In genomic region chr1:247913786-247914185, GRCh38 we compare ENCODE assay signal across 37 cellular contexts. TPM values are rescaled to one million over a fixed set of nuclear protein-coding genes. Genes with fewer than 3 reads are reported as not detected.
"Had no signal": no experiment of that assay in that cellular context is flagged by ENCODE, and none has a peak within 500 bp of the region (broad histone marks: within the 10 kb centered on the region; RNA-seq: fewer than 3 reads in every experiment).

No MANE protein-coding gene starts in this region.

- H3K9me3 Mint-ChIP-seq: activated CD4-positive, alpha-beta memory T cell treated with anti-CD3 and anti-CD28 coated beads, Interleukin-2, amount 10 ng/mL, durations not matched to agents 7 days and 5 days; activated naive CD4-positive, alpha-beta T cell treated with anti-CD3 and anti-CD28 coated beads, Interleukin-2, amount 10 ng/mL, durations not matched to agents 7 days and 5 days; activated naive CD4-positive, alpha-beta T cell treated with anti-CD3 and anti-CD28 coated beads, Interleukin-2, amount 50 U/mL, for 72 hours; activated naive CD8-positive, alpha-beta T cell treated with anti-CD3 and anti-CD28 coated beads, Interleukin-2, amount 10 ng/mL, durations not matched to agents 7 days and 5 days; activated T-cell treated with anti-CD3 and anti-CD28 coated beads, Interleukin-2, amount 50 U/mL, for 24 hours had no signal

- H3K27ac Mint-ChIP-seq: activated CD4-positive, alpha-beta memory T cell treated with anti-CD3 and anti-CD28 coated beads, Interleukin-2, amount 10 ng/mL, durations not matched to agents 7 days and 5 days; activated CD4-positive, alpha-beta T cell treated with anti-CD3 and anti-CD28 coated beads for 36 hours; activated CD4-positive, alpha-beta T cell treated with anti-CD3 and anti-CD28 coated beads, Interleukin-2, amount 10 ng/mL, durations not matched to agents 24 days and 14 days; activated naive CD4-positive, alpha-beta T cell treated with anti-CD3 and anti-CD28 coated beads, Interleukin-2, amount 10 ng/mL, durations not matched to agents 7 days and 5 days; activated naive CD4-positive, alpha-beta T cell treated with anti-CD3 and anti-CD28 coated beads, Interleukin-2, amount 50 U/mL, for 72 hours; activated naive CD8-positive, alpha-beta T cell treated with anti-CD3 and anti-CD28 coated beads, Interleukin-2, amount 10 ng/mL, durations not matched to agents 7 days and 5 days; activated T-cell treated with anti-CD3 and anti-CD28 coated beads, Interleukin-2, amount 50 U/mL, for 24 hours; activated T-cell treated with anti-CD3 and anti-CD28 coated beads, Interleukin-2, amount 50 U/mL, for 72 hours; brain had no signal

- H3K4me3 Mint-ChIP-seq: activated CD4-positive, alpha-beta memory T cell treated with anti-CD3 and anti-CD28 coated beads, Interleukin-2, amount 10 ng/mL, durations not matched to agents 7 days and 5 days; activated CD4-positive, alpha-beta T cell treated with anti-CD3 and anti-CD28 coated beads for 36 hours; activated CD4-positive, alpha-beta T cell treated with anti-CD3 and anti-CD28 coated beads, Interleukin-2, amount 10 ng/mL, durations not matched to agents 24 days and 14 days; activated naive CD4-positive, alpha-beta T cell treated with anti-CD3 and anti-CD28 coated beads, Interleukin-2, amount 10 ng/mL, durations not matched to agents 7 days and 5 days; activated naive CD8-positive, alpha-beta T cell treated with anti-CD3 and anti-CD28 coated beads, Interleukin-2, amount 10 ng/mL, durations not matched to agents 7 days and 5 days; activated T-cell treated with anti-CD3 and anti-CD28 coated beads, Interleukin-2, amount 50 U/mL, for 24 hours; activated T-cell treated with anti-CD3 and anti-CD28 coated beads, Interleukin-2, amount 50 U/mL, for 72 hours; brain had no signal

- H3K4me3 ChIP-seq: ascending aorta, breast epithelium, cardiac muscle cell, colonic mucosa, esophagus squamous epithelium, gastroesophageal sphincter, heart right ventricle, hepatocyte had no signal

- H3K27ac ChIP-seq: ascending aorta, breast epithelium, cardiac muscle cell, colonic mucosa, epithelial cell of prostate, esophagus squamous epithelium, gastroesophageal sphincter, heart right ventricle, hepatocyte had no signal

- FAIRE-seq: endometrium, endothelial cell of umbilical vein had no signal

- H3K4me2 ChIP-seq: hepatocyte had no signal

- H3K27me3 Mint-ChIP-seq: activated CD4-positive, alpha-beta memory T cell treated with anti-CD3 and anti-CD28 coated beads, Interleukin-2, amount 10 ng/mL, durations not matched to agents 7 days and 5 days; activated CD4-positive, alpha-beta T cell treated with anti-CD3 and anti-CD28 coated beads, Interleukin-2, amount 10 ng/mL, durations not matched to agents 24 days and 14 days; activated naive CD4-positive, alpha-beta T cell treated with anti-CD3 and anti-CD28 coated beads, Interleukin-2, amount 10 ng/mL, durations not matched to agents 7 days and 5 days; brain had no signal

- H3K27me3 ChIP-seq: ascending aorta, breast epithelium, cardiac muscle cell, colonic mucosa, esophagus squamous epithelium, heart right ventricle, hepatocyte had no signal

- H3K79me2 ChIP-seq: hepatocyte had no signal

- H3K36me3 ChIP-seq: ascending aorta, breast epithelium, cardiac muscle cell, colonic mucosa, esophagus squamous epithelium, gastroesophageal sphincter, heart right ventricle had no signal

- H3K9me3 ChIP-seq: ascending aorta, breast epithelium, colonic mucosa, esophagus squamous epithelium had no signal

- H3K4me1 Mint-ChIP-seq: activated CD4-positive, alpha-beta memory T cell treated with anti-CD3 and anti-CD28 coated beads, Interleukin-2, amount 10 ng/mL, durations not matched to agents 7 days and 5 days; activated CD4-positive, alpha-beta T cell treated with anti-CD3 and anti-CD28 coated beads for 36 hours; activated CD4-positive, alpha-beta T cell treated with anti-CD3 and anti-CD28 coated beads, Interleukin-2, amount 10 ng/mL, durations not matched to agents 24 days and 14 days; activated naive CD4-positive, alpha-beta T cell treated with anti-CD3 and anti-CD28 coated beads, Interleukin-2, amount 10 ng/mL, durations not matched to agents 7 days and 5 days; activated naive CD8-positive, alpha-beta T cell treated with anti-CD3 and anti-CD28 coated beads, Interleukin-2, amount 10 ng/mL, durations not matched to agents 7 days and 5 days; brain had no signal

- DNase-seq: activated CD4-positive, alpha-beta memory T cell treated with anti-CD3 and anti-CD28 coated beads, Interleukin-2, amount 10 ng/mL, durations not matched to agents 7 days and 5 days; activated CD4-positive, alpha-beta T cell treated with anti-CD3 and anti-CD28 coated beads for 36 hours; activated CD4-positive, alpha-beta T cell treated with anti-CD3 and anti-CD28 coated beads, Interleukin-2, amount 10 ng/mL, durations not matched to agents 24 days and 14 days; activated CD4-positive, alpha-beta T cell treated with anti-CD3 and anti-CD28 coated beads, Interleukin-2, amount 50 U/mL, for 4 hours; activated CD4-positive, CD25-positive, alpha-beta regulatory T cell; activated CD4-positive, CD25-positive, alpha-beta regulatory T cell treated with anti-CD3 and anti-CD28 coated beads, Interleukin-2, amount 50 U/mL, for 72 hours; activated CD8-positive, alpha-beta memory T cell treated with anti-CD3 and anti-CD28 coated beads, Interleukin-2, amount 50 U/mL, for 48 hours; activated gamma-delta T cell; activated naive CD4-positive, alpha-beta T cell; activated naive CD4-positive, alpha-beta T cell treated with anti-CD3 and anti-CD28 coated beads, Interleukin-2, amount 10 ng/mL, durations not matched to agents 7 days and 5 days; activated naive CD8-positive, alpha-beta T cell treated with anti-CD3 and anti-CD28 coated beads, Interleukin-2, amount 10 ng/mL, durations not matched to agents 7 days and 5 days; activated T-cell treated with anti-CD3 and anti-CD28 coated beads for 4 hours; activated T-cell treated with anti-CD3 and anti-CD28 coated beads, Interleukin-2, amount 50 U/mL, for 24 hours; activated T-cell treated with anti-CD3 and anti-CD28 coated beads, Interleukin-2, amount 50 U/mL, for 72 hours; central memory CD4-positive, alpha-beta T cell; cerebellar nuclear complex; colonic mucosa; effector CD8-positive, alpha-beta T cell; esophagus squamous epithelium; foreskin melanocyte; heart right ventricle; T-helper 2 cell had no signal

- H3K4me1 ChIP-seq: ascending aorta, breast epithelium, colonic mucosa, esophagus squamous epithelium, gastroesophageal sphincter, heart right ventricle had no signal

- H3K36me3 Mint-ChIP-seq: activated naive CD4-positive, alpha-beta T cell treated with anti-CD3 and anti-CD28 coated beads, Interleukin-2, amount 10 ng/mL, durations not matched to agents 7 days and 5 days; activated naive CD8-positive, alpha-beta T cell treated with anti-CD3 and anti-CD28 coated beads, Interleukin-2, amount 10 ng/mL, durations not matched to agents 7 days and 5 days; brain had no signal

- H2AFZ ChIP-seq: hepatocyte had no signal

- ATAC-seq: activated CD4-positive, alpha-beta T cell treated with anti-CD3 and anti-CD28 coated beads for 36 hours; activated naive CD4-positive, alpha-beta T cell treated with anti-CD3 and anti-CD28 coated beads, Interleukin-2, amount 50 U/mL, for 72 hours; activated T-cell treated with anti-CD3 and anti-CD28 coated beads, Interleukin-2, amount 50 U/mL, for 72 hours; gastroesophageal sphincter; heart right ventricle had no signal

RNA-seq across cellular contexts. Expression of gene OR2T8, which starts 6.3 kb away (rescaled TPM):
- total RNA-seq: activated CD4-positive, alpha-beta memory T cell treated with anti-CD3 and anti-CD28 coated beads, Interleukin-2, amount 10 ng/mL, durations not matched to agents 7 days and 5 days; activated CD4-positive, alpha-beta T cell treated with anti-CD3 and anti-CD28 coated beads for 36 hours; activated CD4-positive, alpha-beta T cell treated with anti-CD3 and anti-CD28 coated beads, Interleukin-2, amount 10 ng/mL, durations not matched to agents 24 days and 14 days; activated naive CD4-positive, alpha-beta T cell treated with anti-CD3 and anti-CD28 coated beads, Interleukin-2, amount 50 U/mL, for 72 hours; activated naive CD8-positive, alpha-beta T cell treated with anti-CD3 and anti-CD28 coated beads, Interleukin-2, amount 10 ng/mL, durations not matched to agents 7 days and 5 days; activated T-cell treated with anti-CD3 and anti-CD28 coated beads, Interleukin-2, amount 50 U/mL, for 72 hours; ascending aorta; breast epithelium; cardiac muscle cell; colonic mucosa; dermis microvascular lymphatic vessel endothelial cell; endothelial cell of umbilical vein; fibroblast of lung; fibroblast of villous mesenchyme; gastroesophageal sphincter; glomerular endothelial cell; heart right ventricle; hepatocyte had no signal
- polyA plus RNA-seq: cardiac muscle cell, endothelial cell of umbilical vein, esophagus, heart right ventricle, hepatocyte had no signal

RNA-seq across cellular contexts. Expression of gene OR2AJ1, which starts 10.9 kb away (rescaled TPM):
- total RNA-seq: activated CD4-positive, alpha-beta memory T cell treated with anti-CD3 and anti-CD28 coated beads, Interleukin-2, amount 10 ng/mL, durations not matched to agents 7 days and 5 days; activated CD4-positive, alpha-beta T cell treated with anti-CD3 and anti-CD28 coated beads for 36 hours; activated CD4-positive, alpha-beta T cell treated with anti-CD3 and anti-CD28 coated beads, Interleukin-2, amount 10 ng/mL, durations not matched to agents 24 days and 14 days; activated naive CD4-positive, alpha-beta T cell treated with anti-CD3 and anti-CD28 coated beads, Interleukin-2, amount 50 U/mL, for 72 hours; activated naive CD8-positive, alpha-beta T cell treated with anti-CD3 and anti-CD28 coated beads, Interleukin-2, amount 10 ng/mL, durations not matched to agents 7 days and 5 days; activated T-cell treated with anti-CD3 and anti-CD28 coated beads, Interleukin-2, amount 50 U/mL, for 72 hours; ascending aorta; breast epithelium; colonic mucosa; dermis microvascular lymphatic vessel endothelial cell; endothelial cell of umbilical vein; esophagus squamous epithelium; fibroblast of lung; fibroblast of villous mesenchyme; gastroesophageal sphincter; glomerular endothelial cell; heart right ventricle; hepatocyte had no signal
- polyA plus RNA-seq: cardiac muscle cell, endothelial cell of umbilical vein, esophagus, fibroblast of lung, heart right ventricle, hepatocyte had no signal

RNA-seq across cellular contexts. Expression of gene OR2W3, which starts 18.4 kb away (rescaled TPM):
- total RNA-seq: activated CD4-positive, alpha-beta T cell treated with anti-CD3 and anti-CD28 coated beads for 36 hours; activated CD4-positive, alpha-beta T cell treated with anti-CD3 and anti-CD28 coated beads, Interleukin-2, amount 10 ng/mL, durations not matched to agents 24 days and 14 days; activated naive CD4-positive, alpha-beta T cell treated with anti-CD3 and anti-CD28 coated beads, Interleukin-2, amount 50 U/mL, for 72 hours; activated naive CD8-positive, alpha-beta T cell treated with anti-CD3 and anti-CD28 coated beads, Interleukin-2, amount 10 ng/mL, durations not matched to agents 7 days and 5 days; activated T-cell treated with anti-CD3 and anti-CD28 coated beads, Interleukin-2, amount 50 U/mL, for 72 hours; ascending aorta; dermis microvascular lymphatic vessel endothelial cell; endothelial cell of umbilical vein; fibroblast of lung; hepatocyte had no signal
- polyA plus RNA-seq: endothelial cell of umbilical vein, hepatocyte had no signal

RNA-seq across cellular contexts. Expression of gene OR2L8, which starts 34.9 kb away (rescaled TPM):
- total RNA-seq: activated CD4-positive, alpha-beta memory T cell treated with anti-CD3 and anti-CD28 coated beads, Interleukin-2, amount 10 ng/mL, durations not matched to agents 7 days and 5 days; activated CD4-positive, alpha-beta T cell treated with anti-CD3 and anti-CD28 coated beads for 36 hours; activated CD4-positive, alpha-beta T cell treated with anti-CD3 and anti-CD28 coated beads, Interleukin-2, amount 10 ng/mL, durations not matched to agents 24 days and 14 days; activated naive CD8-positive, alpha-beta T cell treated with anti-CD3 and anti-CD28 coated beads, Interleukin-2, amount 10 ng/mL, durations not matched to agents 7 days and 5 days; activated T-cell treated with anti-CD3 and anti-CD28 coated beads, Interleukin-2, amount 50 U/mL, for 72 hours; ascending aorta; cardiac muscle cell; colonic mucosa; dermis microvascular lymphatic vessel endothelial cell; endothelial cell of umbilical vein; esophagus squamous epithelium; fibroblast of villous mesenchyme; gastroesophageal sphincter; glomerular endothelial cell; heart right ventricle; hepatocyte had no signal
- polyA plus RNA-seq: cardiac muscle cell, endothelial cell of umbilical vein, esophagus, fibroblast of lung, heart right ventricle, hepatocyte had no signal

RNA-seq across cellular contexts. Expression of gene OR2AK2, which starts 51.2 kb away (rescaled TPM):
- total RNA-seq: activated CD4-positive, alpha-beta memory T cell treated with anti-CD3 and anti-CD28 coated beads, Interleukin-2, amount 10 ng/mL, durations not matched to agents 7 days and 5 days; activated CD4-positive, alpha-beta T cell treated with anti-CD3 and anti-CD28 coated beads for 36 hours; activated CD4-positive, alpha-beta T cell treated with anti-CD3 and anti-CD28 coated beads, Interleukin-2, amount 10 ng/mL, durations not matched to agents 24 days and 14 days; activated naive CD8-positive, alpha-beta T cell treated with anti-CD3 and anti-CD28 coated beads, Interleukin-2, amount 10 ng/mL, durations not matched to agents 7 days and 5 days; ascending aorta; cardiac muscle cell; colonic mucosa; dermis microvascular lymphatic vessel endothelial cell; endothelial cell of umbilical vein; esophagus squamous epithelium; fibroblast of lung; gastroesophageal sphincter; glomerular endothelial cell; heart right ventricle; hepatocyte had no signal
- polyA plus RNA-seq: cardiac muscle cell, endothelial cell of umbilical vein, esophagus, fibroblast of lung, heart right ventricle, hepatocyte had no signal
